Comparison of ENCODE assay signal across 27 cellular contexts in genomic region chr5:128252794-128253193, GRCh38.
DNase-seq lines count a peak whose midpoint lies in the region; ATAC-seq, FAIRE-seq and TF ChIP-seq lines count a peak whose summit lies in the region.
"Had no signal": no experiment of that assay in that cellular context is flagged by ENCODE, and none has a peak within 500 bp of the region (broad histone marks: within the 10 kb centered on the region; RNA-seq: fewer than 3 reads in every experiment).

No MANE protein-coding gene starts in this region.

- H3K4me2 ChIP-seq in GM23248 (ENCODE audit: unreplicated experiment) = peak overlapping the region; percentile 9
- H3K4me2 ChIP-seq in astrocyte (ENCODE audit: low read length) = no peak overlapping the region
- H3K4me2 ChIP-seq: BLaER1 treated with 17β-estradiol and CSF1 and Interleukin-3, amounts not matched to agents 10 nM and 100 nM; neural progenitor cell had no signal

- H3K4me1 Mint-ChIP-seq in astrocyte (ENCODE audit: low read depth, unreplicated experiment) = no peaks in the 10 kb centered on the region
- peaks cover 31% of the 10 kb centered on the region for H3K4me1 Mint-ChIP-seq in osteocyte (ENCODE audit: unreplicated experiment)
- no peaks in the 10 kb centered on the region for H3K4me1 Mint-ChIP-seq in activated CD4-positive, alpha-beta memory T cell treated with anti-CD3 and anti-CD28 coated beads for 36 hours (ENCODE audit: low read depth)
- H3K4me1 Mint-ChIP-seq: activated CD4-positive, alpha-beta T cell treated with anti-CD3 and anti-CD28 coated beads, Interleukin-2, amount 10 ng/mL, durations not matched to agents 7 days and 5 days; activated CD8-positive, alpha-beta memory T cell treated with anti-CD3 and anti-CD28 coated beads, Interleukin-2, amount 10 ng/mL, durations not matched to agents 7 days and 5 days; neural progenitor cell had no signal

- H3K9me3 Mint-ChIP-seq in astrocyte (ENCODE audit: unreplicated experiment) (no peaks in the 10 kb centered on the region), osteocyte (ENCODE audit: unreplicated experiment) (no peaks in the 10 kb centered on the region)
- H3K9me3 Mint-ChIP-seq in activated CD4-positive, alpha-beta memory T cell treated with anti-CD3 and anti-CD28 coated beads for 36 hours = no peaks in the 10 kb centered on the region
- H3K9me3 Mint-ChIP-seq: activated naive CD4-positive, alpha-beta T cell treated with anti-CD3 and anti-CD28 coated beads for 36 hours; activated T-cell treated with anti-CD3 and anti-CD28 coated beads, Interleukin-2, amount 50 U/mL, for 72 hours had no signal

- intact Hi-C loops in activated CD4-positive, alpha-beta memory T cell treated with anti-CD3 and anti-CD28 coated beads for 36 hours (cut with micrococcal nuclease) = no loop called here
- intact Hi-C loops in transverse colon (cut with DNase I; ENCODE audit: low total_unique reads) = no loop called here

- H3K4me3 ChIP-seq in GM23248 = no peak overlapping the region
- no peak overlapping the region for H3K4me3 ChIP-seq in astrocyte (ENCODE audit: insufficient read depth, low read depth, low read length)
- H3K4me3 ChIP-seq in fibroblast of mammary gland (ENCODE audit: control insufficient read depth, low read depth, low read length) = no peak overlapping the region
- no peak overlapping the region for H3K4me3 ChIP-seq in transverse colon
- H3K4me3 ChIP-seq: BLaER1 treated with 17β-estradiol and CSF1 and Interleukin-3, amounts not matched to agents 10 nM and 100 nM; lung; neural progenitor cell; prostate gland had no signal

- 5 to 6% methylated on average over 2 of the region's 2 CpGs for WGBS in GM23248 (ENCODE audit: low coverage in 1 of 2, low lambda C conversion rate in 2 of 2, missing lambda C conversion rate in 2 of 2), 2 experiments
- 51 to 66% methylated on average over 2 of the region's 2 CpGs for whole genome bisulfite sequencing in transverse colon (ENCODE audit: low coverage in 1 of 2), 2 donors

- H3K4me3 Mint-ChIP-seq in astrocyte (ENCODE audit: unreplicated experiment) (no peak overlapping the region), osteocyte (ENCODE audit: unreplicated experiment) (no peak overlapping the region)
- no peak overlapping the region for H3K4me3 Mint-ChIP-seq in activated CD4-positive, alpha-beta memory T cell treated with anti-CD3 and anti-CD28 coated beads for 36 hours
- H3K4me3 Mint-ChIP-seq: activated CD4-positive, alpha-beta T cell treated with anti-CD3 and anti-CD28 coated beads, Interleukin-2, amount 10 ng/mL, durations not matched to agents 7 days and 5 days; activated CD8-positive, alpha-beta memory T cell treated with anti-CD3 and anti-CD28 coated beads, Interleukin-2, amount 10 ng/mL, durations not matched to agents 7 days and 5 days; activated naive CD4-positive, alpha-beta T cell treated with anti-CD3 and anti-CD28 coated beads for 36 hours; activated T-cell treated with anti-CD3 and anti-CD28 coated beads, Interleukin-2, amount 50 U/mL, for 72 hours; neural progenitor cell had no signal

- no peak for TF ChIP-seq EP300 in transverse colon (IDR thresholded peaks at IDR 0.05; ENCODE audit: low read depth)

- H2AFZ ChIP-seq in GM23248 = no peak overlapping the region
- H2AFZ ChIP-seq in astrocyte (ENCODE audit: low read depth, low read length) = no peak overlapping the region
- H2AFZ ChIP-seq: neural progenitor cell had no signal

- no peaks in the 10 kb centered on the region for H3F3A ChIP-seq in GM23248 (ENCODE audit: insufficient read depth)

- H3K36me3 Mint-ChIP-seq in astrocyte (ENCODE audit: low read depth, unreplicated experiment) (peaks cover 10% of the 10 kb centered on the region), osteocyte (ENCODE audit: unreplicated experiment) (peaks cover 29% of the 10 kb centered on the region)
- no peaks in the 10 kb centered on the region for H3K36me3 Mint-ChIP-seq in activated CD4-positive, alpha-beta memory T cell treated with anti-CD3 and anti-CD28 coated beads for 36 hours
- H3K36me3 Mint-ChIP-seq: activated CD8-positive, alpha-beta memory T cell treated with anti-CD3 and anti-CD28 coated beads, Interleukin-2, amount 10 ng/mL, durations not matched to agents 7 days and 5 days had no signal

- FAIRE-seq in astrocyte (lab: Jason Lieb, UNC) = no peak
- FAIRE-seq: GM12891, kidney had no signal

- TF ChIP-seq POLR2A in transverse colon (IDR thresholded peaks at IDR 0.05) = no peak

- H4K20me1 ChIP-seq in GM23248 (ENCODE audit: insufficient read depth) (no peaks in the 10 kb centered on the region), astrocyte (ENCODE audit: insufficient read depth, low read length) (no peaks in the 10 kb centered on the region)
- H4K20me1 ChIP-seq: BLaER1 treated with 17β-estradiol and CSF1 and Interleukin-3, amounts not matched to agents 10 nM and 100 nM had no signal

- H3K4me1 ChIP-seq in GM23248 (ENCODE audit: insufficient read depth) (no peaks in the 10 kb centered on the region), astrocyte (ENCODE audit: insufficient read depth, low read length) (no peaks in the 10 kb centered on the region), transverse colon (no peaks in the 10 kb centered on the region)
- H3K4me1 ChIP-seq: BLaER1 treated with 17β-estradiol and CSF1 and Interleukin-3, amounts not matched to agents 10 nM and 100 nM; neural progenitor cell; prostate gland had no signal

- in situ Hi-C loops in GM23248 (cut with MboI) (no loop called here), transverse colon (cut with MboI; ENCODE audit: low pct_ligation_motif_present in 1 of 4, low pct_unique_long_range_greater_than_20kb in 1 of 4, low sequenced_read_pairs in 3 of 4) (no loop called here)

- H3K27me3 ChIP-seq in GM23248 (replicated peaks; ENCODE audit: insufficient read depth) = no peaks in the 10 kb centered on the region
- no peaks in the 10 kb centered on the region for H3K27me3 ChIP-seq in astrocyte (ENCODE audit: insufficient read depth, low read length)
- no peaks in the 10 kb centered on the region for H3K27me3 ChIP-seq in transverse colon
- H3K27me3 ChIP-seq: BLaER1 treated with 17β-estradiol and CSF1 and Interleukin-3, amounts not matched to agents 10 nM and 100 nM; neural progenitor cell had no signal

- no peaks in the 10 kb centered on the region for H3K9me2 ChIP-seq in GM23248 (ENCODE audit: insufficient read depth)

- H3K9me3 ChIP-seq in GM23248 (ENCODE audit: low read depth) = no peaks in the 10 kb centered on the region
- H3K9me3 ChIP-seq in astrocyte (ENCODE audit: insufficient read depth, low read depth, low read length) = no peaks in the 10 kb centered on the region
- no peaks in the 10 kb centered on the region for H3K9me3 ChIP-seq in transverse colon
- H3K9me3 ChIP-seq: prostate gland had no signal

- H3K36me3 ChIP-seq in GM23248 (ENCODE audit: low read depth) = no peaks in the 10 kb centered on the region
- H3K36me3 ChIP-seq in astrocyte (ENCODE audit: insufficient read depth, low read length) = no peaks in the 10 kb centered on the region
- no peaks in the 10 kb centered on the region for H3K36me3 ChIP-seq in transverse colon
- H3K36me3 ChIP-seq: BLaER1 treated with 17β-estradiol and CSF1 and Interleukin-3, amounts not matched to agents 10 nM and 100 nM; neural progenitor cell; prostate gland had no signal

- no peak overlapping the region for H3K9ac ChIP-seq in GM23248
- no peak overlapping the region for H3K9ac ChIP-seq in astrocyte (ENCODE audit: low read length)
- H3K9ac ChIP-seq: BLaER1 treated with 17β-estradiol and CSF1 and Interleukin-3, amounts not matched to agents 10 nM and 100 nM; neural progenitor cell had no signal

- TF ChIP-seq CTCF in astrocyte (IDR thresholded peaks at IDR 0.05; ENCODE audit: insufficient read depth, low read depth, low read length) (no peak), fibroblast of mammary gland (conservative IDR thresholded peaks at IDR 0.05; ENCODE audit: control insufficient read depth, insufficient read depth, low read depth, low read length) (no peak), osteocyte (IDR thresholded peaks at IDR 0.05) (no peak), transverse colon (IDR thresholded peaks at IDR 0.05) (no peak)

- H3K27ac ChIP-seq in GM23248 (no peak overlapping the region), astrocyte (ENCODE audit: low read depth, low read length) (no peak overlapping the region), transverse colon (no peak overlapping the region)
- H3K27ac ChIP-seq: BLaER1 treated with 17β-estradiol and CSF1 and Interleukin-3, amounts not matched to agents 10 nM and 100 nM; epithelial cell of prostate; neural progenitor cell; prostate gland had no signal

- DNase-seq in GM23248 (peak; percentile 76), astrocyte (ENCODE audit: low read depth) (peak; percentile 3), fibroblast of mammary gland (ENCODE audit: low read depth) (peak; percentile 74), osteocyte (ENCODE audit: extremely low spot score, unreplicated experiment) (no peak), transverse colon (no peak)
- DNase-seq in activated CD4-positive, alpha-beta memory T cell treated with anti-CD3 and anti-CD28 coated beads for 36 hours = no peak
- DNase-seq: activated CD4-positive, alpha-beta T cell treated with anti-CD3 and anti-CD28 coated beads, Interleukin-2, amount 10 ng/mL, durations not matched to agents 7 days and 5 days; activated CD8-positive, alpha-beta memory T cell treated with anti-CD3 and anti-CD28 coated beads, Interleukin-2, amount 10 ng/mL, durations not matched to agents 7 days and 5 days; activated naive CD4-positive, alpha-beta T cell treated with anti-CD3 and anti-CD28 coated beads for 36 hours; activated T-cell treated with anti-CD3 and anti-CD28 coated beads, Interleukin-2, amount 50 U/mL, for 72 hours; amygdala; central memory CD4-positive, alpha-beta T cell; COR-L47; DMS79 treated with DMSO at 0.1 percent for 48 hours; kidney; MM.1S; NCI-H1417; NCI-H774; stimulated activated CD4-positive, alpha-beta T cell treated with anti-CD3 and anti-CD28 coated beads, Interleukin-2, amount 100 ng/mL, for 24 hours had no signal

- CTCF ChIA-PET in activated CD4-positive, alpha-beta memory T cell treated with anti-CD3 and anti-CD28 coated beads for 36 hours (lab: Charles Lee) = no interaction called here

- H3K79me2 ChIP-seq in GM23248 (ENCODE audit: insufficient read depth) (no peaks in the 10 kb centered on the region), astrocyte (ENCODE audit: insufficient read depth, low read length) (no peaks in the 10 kb centered on the region)

- no peaks in the 10 kb centered on the region for H3K27me3 Mint-ChIP-seq in astrocyte (ENCODE audit: low read depth, unreplicated experiment)
- no peaks in the 10 kb centered on the region for H3K27me3 Mint-ChIP-seq in osteocyte (ENCODE audit: unreplicated experiment)
- H3K27me3 Mint-ChIP-seq in activated CD4-positive, alpha-beta memory T cell treated with anti-CD3 and anti-CD28 coated beads for 36 hours = peaks cover 3% of the 10 kb centered on the region
- H3K27me3 Mint-ChIP-seq: activated CD8-positive, alpha-beta memory T cell treated with anti-CD3 and anti-CD28 coated beads, Interleukin-2, amount 10 ng/mL, durations not matched to agents 7 days and 5 days had no signal

- ATAC-seq in GM18519 (IDR thresholded peaks at IDR 0.05; ENCODE audit: low FRiP score, unreplicated experiment) (no peak), GM18520 (IDR thresholded peaks at IDR 0.05; ENCODE audit: unreplicated experiment) (no peak)
- ATAC-seq: activated CD8-positive, alpha-beta memory T cell treated with anti-CD3 and anti-CD28 coated beads, Interleukin-2, amount 10 ng/mL, durations not matched to agents 7 days and 5 days; activated T-cell treated with anti-CD3 and anti-CD28 coated beads, Interleukin-2, amount 50 U/mL, for 72 hours had no signal

- H3K27ac Mint-ChIP-seq in astrocyte (ENCODE audit: unreplicated experiment) (no peak overlapping the region), osteocyte (ENCODE audit: unreplicated experiment) (peak overlapping the region; percentile 3)
- no peak overlapping the region for H3K27ac Mint-ChIP-seq in activated CD4-positive, alpha-beta memory T cell treated with anti-CD3 and anti-CD28 coated beads for 36 hours
- H3K27ac Mint-ChIP-seq: activated CD4-positive, alpha-beta T cell treated with anti-CD3 and anti-CD28 coated beads, Interleukin-2, amount 10 ng/mL, durations not matched to agents 7 days and 5 days; activated CD8-positive, alpha-beta memory T cell treated with anti-CD3 and anti-CD28 coated beads, Interleukin-2, amount 10 ng/mL, durations not matched to agents 7 days and 5 days; activated naive CD4-positive, alpha-beta T cell treated with anti-CD3 and anti-CD28 coated beads for 36 hours; activated T-cell treated with anti-CD3 and anti-CD28 coated beads, Interleukin-2, amount 50 U/mL, for 72 hours; neural progenitor cell had no signal

- POLR2A ChIA-PET in activated CD4-positive, alpha-beta memory T cell treated with anti-CD3 and anti-CD28 coated beads for 36 hours (lab: Charles Lee) = no interaction called here

Comparison
In these comparisons a context has a peak if more than half of its experiments do, and no peak if none do; other contexts are left out.
1. DNase-seq: peak in GM23248 (single experiment), astrocyte (single experiment) and fibroblast of mammary gland (single experiment); none in osteocyte (single experiment), activated CD4-positive, alpha-beta memory T cell treated with anti-CD3 and anti-CD28 coated beads for 36 hours (single experiment) and transverse colon (single experiment).